10 cellular contexts compared by ENCODE assay signal in genomic region chr7:155885162-155886160, GRCh38.
A peak's percentile ranks its signal among the peaks of the same experiment; 100 is the strongest.
DNase-seq lines count a peak whose midpoint lies in the region; ATAC-seq, FAIRE-seq and TF ChIP-seq lines count a peak whose summit lies in the region.
"Had no signal": no experiment of that assay in that cellular context is flagged by ENCODE, and none has a peak within 500 bp of the region (broad histone marks: within the 10 kb centered on the region; RNA-seq: fewer than 3 reads in every experiment).

No MANE protein-coding gene starts in this region.

- DNase-seq in GM03348 (ENCODE audit: low spot score) = peak; percentile 33
- peak; percentile 2 for DNase-seq in adipocyte (ENCODE audit: low read depth)
- peak; percentile 61 to 75 (median 64) for DNase-seq in right cardiac atrium
- DNase-seq in pancreas = no peak
- DNase-seq in OCI-M2 (lab: John Stamatoyannopoulos, UW; ENCODE audit: unreplicated experiment) = no peak
- no peak for DNase-seq in activated CD4-positive, alpha-beta T cell treated with anti-CD3 and anti-CD28 coated beads for 36 hours
- no peak for DNase-seq in activated CD4-positive, alpha-beta T cell treated with anti-CD3 and anti-CD28 coated beads, Interleukin-2, amount 10 ng/mL, durations not matched to agents 24 days and 14 days
- DNase-seq: activated CD4-positive, alpha-beta memory T cell treated with anti-CD3 and anti-CD28 coated beads, Interleukin-2, amount 10 ng/mL, durations not matched to agents 7 days and 5 days; NCI-H1105 treated with DMSO at 0.1 percent for 48 hours had no signal

- intact Hi-C loops in right cardiac atrium (cut with DNase I) (no loop called here), pancreas (cut with DNase I) (no loop called here)
- intact Hi-C loops in activated CD4-positive, alpha-beta T cell treated with anti-CD3 and anti-CD28 coated beads for 36 hours (cut with DNase I, micrococcal nuclease) = no loop called here
- intact Hi-C loops in activated CD4-positive, alpha-beta T cell treated with anti-CD3 and anti-CD28 coated beads, Interleukin-2, amount 10 ng/mL, durations not matched to agents 24 days and 14 days (cut with micrococcal nuclease) = no loop called here

- WGBS in right cardiac atrium = 48% methylated on average over 25 of the region's 25 CpGs
- WGBS in pancreas, 2 donors = 65 to 71% methylated on average over 25 of the region's 25 CpGs

- H3K4me3 Mint-ChIP-seq in activated CD4-positive, alpha-beta T cell treated with anti-CD3 and anti-CD28 coated beads for 36 hours = no peak overlapping the region
- no peak overlapping the region for H3K4me3 Mint-ChIP-seq in activated CD4-positive, alpha-beta T cell treated with anti-CD3 and anti-CD28 coated beads, Interleukin-2, amount 10 ng/mL, durations not matched to agents 24 days and 14 days
- H3K4me3 Mint-ChIP-seq: activated CD4-positive, alpha-beta memory T cell treated with anti-CD3 and anti-CD28 coated beads, Interleukin-2, amount 10 ng/mL, durations not matched to agents 7 days and 5 days had no signal

- no peak for FAIRE-seq in pancreas (lab: Jason Lieb, UNC)

- no peak overlapping the region for H3K9ac ChIP-seq in adipocyte (ENCODE audit: low read length)

- no peaks in the 10 kb centered on the region for H3K4me1 Mint-ChIP-seq in activated CD4-positive, alpha-beta T cell treated with anti-CD3 and anti-CD28 coated beads for 36 hours
- H3K4me1 Mint-ChIP-seq in activated CD4-positive, alpha-beta T cell treated with anti-CD3 and anti-CD28 coated beads, Interleukin-2, amount 10 ng/mL, durations not matched to agents 24 days and 14 days = no peaks in the 10 kb centered on the region
- H3K4me1 Mint-ChIP-seq: activated CD4-positive, alpha-beta memory T cell treated with anti-CD3 and anti-CD28 coated beads, Interleukin-2, amount 10 ng/mL, durations not matched to agents 7 days and 5 days had no signal

- H3K27ac ChIP-seq in right cardiac atrium (ENCODE audit: low read length) (no peak overlapping the region), pancreas (no peak overlapping the region)

- ATAC-seq in right cardiac atrium (peak; percentile 68 to 96), pancreas (peak in 3 of 4 donors; percentile 54 to 71 (median 64)), GM21619 (IDR thresholded peaks at IDR 0.05; ENCODE audit: unreplicated experiment) (no peak)
- no peak for ATAC-seq in activated CD4-positive, alpha-beta T cell treated with anti-CD3 and anti-CD28 coated beads for 36 hours

- H3K27me3 Mint-ChIP-seq in activated CD4-positive, alpha-beta T cell treated with anti-CD3 and anti-CD28 coated beads for 36 hours = peaks cover 2% of the 10 kb centered on the region
- no peaks in the 10 kb centered on the region for H3K27me3 Mint-ChIP-seq in activated CD4-positive, alpha-beta T cell treated with anti-CD3 and anti-CD28 coated beads, Interleukin-2, amount 10 ng/mL, durations not matched to agents 24 days and 14 days
- H3K27me3 Mint-ChIP-seq: activated CD4-positive, alpha-beta memory T cell treated with anti-CD3 and anti-CD28 coated beads, Interleukin-2, amount 10 ng/mL, durations not matched to agents 7 days and 5 days had no signal

- no peak overlapping the region for H3K27ac Mint-ChIP-seq in activated CD4-positive, alpha-beta T cell treated with anti-CD3 and anti-CD28 coated beads for 36 hours
- no peak overlapping the region for H3K27ac Mint-ChIP-seq in activated CD4-positive, alpha-beta T cell treated with anti-CD3 and anti-CD28 coated beads, Interleukin-2, amount 10 ng/mL, durations not matched to agents 24 days and 14 days
- H3K27ac Mint-ChIP-seq: activated CD4-positive, alpha-beta memory T cell treated with anti-CD3 and anti-CD28 coated beads, Interleukin-2, amount 10 ng/mL, durations not matched to agents 7 days and 5 days had no signal

- H3K36me3 ChIP-seq in adipocyte (ENCODE audit: control insufficient read depth, insufficient read depth, low read length, severe bottlenecking) (no peaks in the 10 kb centered on the region), pancreas (no peaks in the 10 kb centered on the region)

- H3K36me3 Mint-ChIP-seq in activated CD4-positive, alpha-beta T cell treated with anti-CD3 and anti-CD28 coated beads for 36 hours (ENCODE audit: low read depth) = no peaks in the 10 kb centered on the region
- H3K36me3 Mint-ChIP-seq in activated CD4-positive, alpha-beta T cell treated with anti-CD3 and anti-CD28 coated beads, Interleukin-2, amount 10 ng/mL, durations not matched to agents 24 days and 14 days (ENCODE audit: low read depth) = no peaks in the 10 kb centered on the region

- H3K27me3 ChIP-seq in adipocyte (replicated peaks; ENCODE audit: control insufficient read depth, insufficient read depth, low read length) (no peaks in the 10 kb centered on the region), right cardiac atrium (ENCODE audit: control insufficient read depth, insufficient read depth) (no peaks in the 10 kb centered on the region), pancreas (no peaks in the 10 kb centered on the region)

- CTCF ChIA-PET in activated CD4-positive, alpha-beta T cell treated with anti-CD3 and anti-CD28 coated beads for 36 hours (lab: Charles Lee) = no interaction called here

- no peak for TF ChIP-seq CTCF in pancreas (IDR thresholded peaks at IDR 0.05)

- POLR2A ChIA-PET in activated CD4-positive, alpha-beta T cell treated with anti-CD3 and anti-CD28 coated beads for 36 hours (lab: Charles Lee) = no interaction called here

- H3K4me1 ChIP-seq in adipocyte (ENCODE audit: control insufficient read depth, insufficient read depth, low read length) (peaks cover 10% of the 10 kb centered on the region), right cardiac atrium (ENCODE audit: control insufficient read depth, insufficient read depth, low read length) (no peaks in the 10 kb centered on the region), pancreas (no peaks in the 10 kb centered on the region)

- H3K9me3 ChIP-seq in adipocyte (ENCODE audit: control insufficient read depth, low read length) (no peaks in the 10 kb centered on the region), right cardiac atrium (ENCODE audit: control insufficient read depth, low read length) (no peaks in the 10 kb centered on the region), pancreas (no peaks in the 10 kb centered on the region)

- no peaks in the 10 kb centered on the region for H3K9me3 Mint-ChIP-seq in activated CD4-positive, alpha-beta T cell treated with anti-CD3 and anti-CD28 coated beads for 36 hours (ENCODE audit: low read depth)
- no peaks in the 10 kb centered on the region for H3K9me3 Mint-ChIP-seq in activated CD4-positive, alpha-beta T cell treated with anti-CD3 and anti-CD28 coated beads, Interleukin-2, amount 10 ng/mL, durations not matched to agents 24 days and 14 days

- peak overlapping the region; percentile 49 for H3K4me3 ChIP-seq in adipocyte (ENCODE audit: low read length)
- H3K4me3 ChIP-seq in right cardiac atrium (ENCODE audit: low read length) = no peak overlapping the region
- H3K4me3 ChIP-seq in pancreas = no peak overlapping the region

Comparison
In these comparisons a context has a peak if more than half of its experiments do, and no peak if none do; other contexts are left out.
1. DNase-seq: peak in GM03348 (single experiment), adipocyte (single experiment) and right cardiac atrium (3 of 3); none in pancreas (0 of 6), OCI-M2 (single experiment), activated CD4-positive, alpha-beta T cell treated with anti-CD3 and anti-CD28 coated beads for 36 hours (single experiment) and activated CD4-positive, alpha-beta T cell treated with anti-CD3 and anti-CD28 coated beads, Interleukin-2, amount 10 ng/mL, durations not matched to agents 24 days and 14 days (single experiment).
2. ATAC-seq: peak in right cardiac atrium (2 of 2) and pancreas (3 of 4); none in activated CD4-positive, alpha-beta T cell treated with anti-CD3 and anti-CD28 coated beads for 36 hours (single experiment) and GM21619 (single experiment).